In the genomic region with DNA sequence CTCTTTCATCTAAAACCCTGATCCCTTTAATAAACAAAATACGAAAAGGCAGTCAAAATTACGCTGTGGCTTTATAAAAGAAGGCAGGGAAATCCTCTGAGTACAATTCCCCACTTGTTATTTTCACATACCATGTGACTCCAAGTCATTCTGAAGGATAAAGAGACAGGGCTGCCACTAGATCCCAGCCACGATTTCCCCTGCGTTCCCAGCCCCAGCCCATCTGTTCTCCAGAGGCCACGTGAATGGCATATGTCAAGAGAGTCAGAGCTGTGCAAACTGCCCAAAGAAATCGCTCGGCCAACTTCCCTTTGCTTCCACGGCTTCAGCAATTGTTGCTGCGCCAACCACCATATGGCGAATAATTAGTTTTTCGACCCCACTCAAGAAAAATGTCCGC, we compare ENCODE assay signal across 28 cellular contexts.
A peak's percentile ranks its signal among the peaks of the same experiment; 100 is the strongest.
DNase-seq lines count a peak whose midpoint lies in the region; ATAC-seq and TF ChIP-seq lines count a peak whose summit lies in the region.
"Had no signal": no experiment of that assay in that cellular context is flagged by ENCODE, and none has a peak within 500 bp of the region (broad histone marks: within the 10 kb centered on the region; RNA-seq: fewer than 3 reads in every experiment).

No MANE protein-coding gene starts in this region.

- H3K4me3 ChIP-seq in colonic mucosa: no peak overlapping the region
- H3K4me3 ChIP-seq: breast epithelium, coronary artery, GM23248, left ventricle myocardium inferior, spleen, thoracic aorta had no signal

- ATAC-seq in left colon (no peak), left ventricle myocardium superior (no peak), GM18505 (IDR thresholded peaks at IDR 0.05; ENCODE audit: unreplicated experiment) (no peak)
- ATAC-seq: Panc1, right cardiac atrium had no signal

- H3K4me1 ChIP-seq in colonic mucosa: no peaks in the 10 kb centered on the region
- H3K4me1 ChIP-seq: breast epithelium, left ventricle myocardium inferior, spleen had no signal

- H3K9me3 ChIP-seq in colonic mucosa: no peaks in the 10 kb centered on the region
- H3K9me3 ChIP-seq: breast epithelium, spleen, thoracic aorta had no signal

- intact Hi-C loops in left colon (cut with DNase I, micrococcal nuclease): no loop called here
- intact Hi-C loops in left ventricle myocardium superior (cut with micrococcal nuclease): no loop called here
- intact Hi-C loops in colonic mucosa (cut with DNase I): no loop called here

- no peak overlapping the region for H3K27ac ChIP-seq in colonic mucosa
- H3K27ac ChIP-seq: breast epithelium, coronary artery, GM23248, left ventricle myocardium inferior, spleen, thoracic aorta, VCaP had no signal

- no peak for TF ChIP-seq CTCF in colonic mucosa (IDR thresholded peaks at IDR 0.05)

- no peak for TF ChIP-seq POLR2A in GM18505 (IDR thresholded peaks at IDR 0.05; ENCODE audit: borderline replicate concordance, extremely low read depth, insufficient read depth, insufficient read length)

- peak; percentile 20 for DNase-seq in NCI-H2227 (lab: John Stamatoyannopoulos, UW; ENCODE audit: unreplicated experiment)
- DNase-seq in NCI-H2227 treated with DMSO at 0.1 percent for 48 hours (lab: John Stamatoyannopoulos, UW): no peak
- peak; percentile 96 to 97 for DNase-seq in NCI-H524 (lab: John Stamatoyannopoulos, UW)
- DNase-seq in cerebellum (ENCODE audit: low spot score): peak; percentile 1
- no peak for DNase-seq in left colon
- DNase-seq in left ventricle myocardium superior: no peak
- DNase-seq in colonic mucosa: no peak
- DNase-seq: activated CD4-positive, alpha-beta T cell treated with anti-CD3 and anti-CD28 coated beads for 4 hours; activated effector memory CD4-positive, alpha-beta T cell treated with Interleukin-2 at 50 U/mL for 16 hours; CD4-positive, alpha-beta memory T cell; effector memory CD4-positive, alpha-beta T cell; GM23248; left ventricle myocardium inferior; NCI-H1417 treated with DMSO at 0.1 percent for 48 hours; NCI-H2107; NCI-H526; right cardiac atrium; SHP77 treated with DMSO at 0.1 percent for 48 hours; spleen; stimulated activated CD4-positive, alpha-beta T cell treated with anti-CD3 and anti-CD28 coated beads, Interleukin-2, amount 100 ng/mL, for 24 hours; stimulated activated CD8-positive, alpha-beta memory T cell treated with anti-CD3 and anti-CD28 coated beads, Interleukin-4, amount 100 ng/mL, for 48 hours; SW 1271 had no signal

- H3K36me3 ChIP-seq in colonic mucosa: no peaks in the 10 kb centered on the region
- H3K36me3 ChIP-seq: breast epithelium, left ventricle myocardium inferior, spleen, thoracic aorta had no signal

- H3K27me3 ChIP-seq in colonic mucosa: no peaks in the 10 kb centered on the region
- H3K27me3 ChIP-seq: breast epithelium, spleen had no signal

- no peak overlapping the region for H3K9ac ChIP-seq in colonic mucosa (ENCODE audit: low read depth in 2 of 2, low read length in 2 of 2)
- H3K9ac ChIP-seq: GM23248 had no signal

Comparison
In these comparisons a context has a peak if more than half of its experiments do, and no peak if none do; other contexts are left out.
1. DNase-seq: peak in NCI-H2227 (single experiment), NCI-H524 (2 of 2) and cerebellum (single experiment); none in NCI-H2227 treated with DMSO at 0.1 percent for 48 hours (single experiment), left colon (0 of 2), left ventricle myocardium superior (single experiment) and colonic mucosa (single experiment).